17 cellular contexts compared by ENCODE assay signal in the genomic region with DNA sequence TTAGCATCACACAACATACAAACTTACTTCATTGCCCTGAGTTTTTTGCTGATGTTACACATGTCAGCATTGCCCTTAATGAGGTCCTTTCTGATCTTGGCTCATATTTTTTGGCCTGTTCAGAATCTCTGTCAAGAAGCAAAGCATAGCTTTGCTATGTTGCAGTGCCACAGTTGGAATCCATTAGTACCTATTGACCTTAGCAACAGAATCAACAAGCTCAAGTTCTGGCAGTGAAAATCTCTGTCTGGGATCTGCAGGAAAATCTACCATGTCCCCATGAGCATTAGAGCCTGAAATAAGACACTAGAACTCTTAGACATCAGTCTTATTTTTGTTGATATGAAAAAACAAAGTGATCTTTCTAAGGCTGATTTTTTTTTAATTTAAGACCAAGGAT.
DNase-seq lines count a peak whose midpoint lies in the region; FAIRE-seq and TF ChIP-seq lines count a peak whose summit lies in the region.
"Had no signal": no experiment of that assay in that cellular context is flagged by ENCODE, and none has a peak within 500 bp of the region (broad histone marks: within the 10 kb centered on the region; RNA-seq: fewer than 3 reads in every experiment).

No MANE protein-coding gene starts in this region.

- DNase-seq in DMS53 (lab: John Stamatoyannopoulos, UW) (peak; percentile 28), DMS53 treated with DMSO at 0.1 percent for 48 hours (lab: John Stamatoyannopoulos, UW; ENCODE audit: unreplicated experiment) (no peak), SK-N-SH (no peak), fibroblast of mammary gland (ENCODE audit: low read depth) (peak; percentile 12), renal cortical epithelial cell (ENCODE audit: low read depth) (peak; percentile 37), D721Med (ENCODE audit: insufficient read length, low spot score) (no peak), ACHN (no peak)
- no peak for DNase-seq in activated CD4-positive, alpha-beta T cell treated with anti-CD3 and anti-CD28 coated beads for 4 hours
- DNase-seq: NCI-H1417 treated with DMSO at 0.1 percent for 48 hours, NCI-H2029, NCI-H774, Peyer's patch, SHP77 treated with DMSO at 0.1 percent for 48 hours had no signal

- H3K27me3 ChIP-seq in SK-N-SH (ENCODE audit: insufficient read depth) = no peaks in the 10 kb centered on the region
- H3K27me3 ChIP-seq: BLaER1, Peyer's patch had no signal

- no peak for FAIRE-seq in D721Med (lab: Jason Lieb, UNC)
- FAIRE-seq: K562 had no signal

- no peaks in the 10 kb centered on the region for H4K20me1 ChIP-seq in SK-N-SH (ENCODE audit: insufficient read depth)
- H4K20me1 ChIP-seq: BLaER1 had no signal

- H3K4me1 ChIP-seq in SK-N-SH (ENCODE audit: control insufficient read depth in 1 of 2, insufficient read depth in 2 of 2, low read depth in 1 of 2, low read length in 1 of 2) = peaks cover 0 to 2% of the 10 kb centered on the region in 2 experiments; a peak in 2 of 4 replicates
- H3K4me1 ChIP-seq: BLaER1, Peyer's patch had no signal

- TF ChIP-seq EP300 in SK-N-SH (IDR thresholded peaks at IDR 0.05; ENCODE audit: borderline replicate concordance in 1 of 2, low read depth in 1 of 2, low read length in 1 of 2) = peak in 1 of 2 experiments; percentile 48; a peak in 1 of 4 replicates

- no peaks in the 10 kb centered on the region for H3K9me3 ChIP-seq in SK-N-SH
- H3K9me3 ChIP-seq: BLaER1, Peyer's patch had no signal

- no peak overlapping the region for H3K4me3 ChIP-seq in SK-N-SH (ENCODE audit: low read depth in 2 of 2, low read length in 1 of 2)
- H3K4me3 ChIP-seq in fibroblast of mammary gland (ENCODE audit: control insufficient read depth, low read depth, low read length) = no peak overlapping the region
- H3K4me3 ChIP-seq: BLaER1, GM23338, K562, Peyer's patch had no signal

- CTCF ChIA-PET in SK-N-SH (lab: Yijun Ruan, JAX) = interaction anchor here (0.9 to 1.5 kb wide), 5 partner anchors 11 to 106 kb away, joined by 3 to 5 read pairs (median 4); partner anchors contain the start of gene FHL2

- H3K9me2 ChIP-seq in SK-N-SH = no peaks in the 10 kb centered on the region

- no peak overlapping the region for H3K9ac ChIP-seq in SK-N-SH
- H3K9ac ChIP-seq: BLaER1 had no signal

- H3K4me2 ChIP-seq in SK-N-SH = no peak overlapping the region
- H3K4me2 ChIP-seq: BLaER1, GM23338 had no signal

- H2AFZ ChIP-seq in SK-N-SH (ENCODE audit: low read depth) = no peak overlapping the region

- no peaks in the 10 kb centered on the region for H3K79me2 ChIP-seq in SK-N-SH (ENCODE audit: insufficient read depth)

- 0 out of 2 replicates have a peak, but pooled peaks have one; percentile 8 for TF ChIP-seq RAD21 in SK-N-SH (IDR thresholded peaks at IDR 0.05; ENCODE audit: low read length)

- no peaks in the 10 kb centered on the region for H3K36me3 ChIP-seq in SK-N-SH (replicated peaks in 1 of 2; ENCODE audit: control insufficient read depth in 1 of 2, insufficient read depth in 2 of 2, low read length in 1 of 2)
- H3K36me3 ChIP-seq: BLaER1, Peyer's patch had no signal

- no peak for TF ChIP-seq CTCF in SK-N-SH (IDR thresholded peaks at IDR 0.05)
- no peak for TF ChIP-seq CTCF in fibroblast of mammary gland (conservative IDR thresholded peaks at IDR 0.05; ENCODE audit: control insufficient read depth, insufficient read depth, low read depth, low read length)
- no peak for TF ChIP-seq CTCF in D721Med (IDR thresholded peaks at IDR 0.05; ENCODE audit: insufficient read depth, missing control alignments)

- H3K27ac ChIP-seq in SK-N-SH (ENCODE audit: low read depth in 2 of 2, low read length in 1 of 2) = no peak overlapping the region
- H3K27ac ChIP-seq: 22Rv1, BLaER1, Peyer's patch had no signal

- in situ Hi-C loops in ACHN (cut with HindIII; ENCODE audit: low pct_ligation_motif_present, low pct_unique_long_range_greater_than_20kb, low sequenced_read_pairs) = no loop called here

- no peaks in the 10 kb centered on the region for H3F3A ChIP-seq in SK-N-SH (replicated peaks; ENCODE audit: insufficient read depth)

- POLR2A ChIA-PET in SK-N-SH (lab: Yijun Ruan, JAX) = no interaction called here

TF ChIP-seq in SK-N-SH, 30 proteins besides CTCF, POLR2A, EP300 and RAD21:
- peak; percentile 20; the same call in 1 of the 2 replicates for TF ChIP-seq GATA2 (CRISPR knock-in tag; IDR thresholded peaks at IDR 0.05)
- no peak for TF ChIP-seq RXRA (IDR thresholded peaks at IDR 0.05; ENCODE audit: borderline replicate concordance, low read depth)
- TF ChIP-seq REST (IDR thresholded peaks at IDR 0.05; ENCODE audit: low read depth, low read length) = no peak
- TF ChIP-seq NFIC (IDR thresholded peaks at IDR 0.05; ENCODE audit: borderline replicate concordance) = no peak

Comparison
In these comparisons a context has a peak if more than half of its experiments do, and no peak if none do; other contexts are left out.
1. DNase-seq: peak in DMS53 (single experiment), fibroblast of mammary gland (single experiment) and renal cortical epithelial cell (single experiment); none in DMS53 treated with DMSO at 0.1 percent for 48 hours (single experiment), SK-N-SH (single experiment), D721Med (single experiment), ACHN (single experiment) and activated CD4-positive, alpha-beta T cell treated with anti-CD3 and anti-CD28 coated beads for 4 hours (0 of 2).